In genomic region chr22:39144101-39144815, GRCh38 we compare ENCODE assay signal across 8 cellular contexts. TPM values are rescaled to one million over a fixed set of nuclear protein-coding genes. Genes with fewer than 3 reads are reported as not detected.
DNase-seq lines count a peak whose midpoint lies in the region; ATAC-seq, FAIRE-seq and TF ChIP-seq lines count a peak whose summit lies in the region.

No MANE protein-coding gene starts in this region.

- H2AFZ ChIP-seq in Loucy (ENCODE audit: low read length), result 0 out of 2 replicates have a peak overlapping the region, but pooled peaks have one; percentile 3

- no peaks in the 10 kb centered on the region for H3K9me3 ChIP-seq in Loucy (ENCODE audit: insufficient read depth, low read depth, low read length)
- no peaks in the 10 kb centered on the region for H3K9me3 ChIP-seq in pancreas

- peak overlapping the region in 3 of 4 donors; percentile 16 to 96 (median 89) for H3K27ac ChIP-seq in pancreas

- 12 to 21% methylated on average over 22 of the region's 22 CpGs for WGBS in pancreas, 2 donors

- peak; percentile 35 for ATAC-seq in GM18909 (IDR thresholded peaks at IDR 0.05; ENCODE audit: poor library complexity, unreplicated experiment)
- ATAC-seq in pancreas, result peak in 3 of 4 donors; percentile 6 to 50 (median 20)
- no peak for ATAC-seq in left lobe of liver
- ATAC-seq in HG02852 (IDR thresholded peaks at IDR 0.05; ENCODE audit: unreplicated experiment), result no peak

- FAIRE-seq in pancreas (lab: Jason Lieb, UNC), result no peak

- H3K4me1 ChIP-seq in Loucy (ENCODE audit: insufficient read depth, low read length, poor library complexity, severe bottlenecking) (peaks cover 20% of the 10 kb centered on the region), pancreas (peaks cover 10 to 16% (median 11%) of the 10 kb centered on the region in 3 donors)

- no peaks in the 10 kb centered on the region for H3F3A ChIP-seq in Loucy (ENCODE audit: low read depth)

- TF ChIP-seq CTCF in Loucy (conservative IDR thresholded peaks at IDR 0.05; ENCODE audit: low read length) (no peak), pancreas (IDR thresholded peaks at IDR 0.05) (no peak)

- H3K27me3 ChIP-seq in Loucy (ENCODE audit: insufficient read depth, low read length, poor library complexity, severe bottlenecking), result no peaks in the 10 kb centered on the region
- no peaks in the 10 kb centered on the region for H3K27me3 ChIP-seq in pancreas

- H3K4me3 ChIP-seq in Loucy (ENCODE audit: low read length, poor library complexity, severe bottlenecking) (peak overlapping the region; percentile 95), pancreas (peak overlapping the region; percentile 56 to 95 (median 88))

- DNase-seq in AG08395 (ENCODE audit: low spot score) (peak; percentile 62), activated T-helper 1 cell treated with Interleukin-2 at 50 U/mL for 16 hours (ENCODE audit: low read depth) (peak; percentile 31), fibroblast of peridontal ligament (ENCODE audit: extremely low read depth) (peak; percentile 58), pancreas (peak in 5 of 6 donors; percentile 45 to 71 (median 62)), left lobe of liver (ENCODE audit: low spot score) (no peak)

- no peaks in the 10 kb centered on the region for H4K20me1 ChIP-seq in Loucy (ENCODE audit: insufficient read depth, low read length, poor library complexity, severe bottlenecking)

- no peaks in the 10 kb centered on the region for H3K36me3 ChIP-seq in Loucy (ENCODE audit: insufficient read depth, low read length)
- H3K36me3 ChIP-seq in pancreas, result no peaks in the 10 kb centered on the region

- intact Hi-C loops in pancreas (cut with DNase I), result no loop called here

- peak overlapping the region; percentile 90 for H3K9ac ChIP-seq in Loucy (ENCODE audit: low read depth, low read length, poor library complexity, severe bottlenecking)

- no peaks in the 10 kb centered on the region for H3K9me2 ChIP-seq in Loucy (replicated peaks; ENCODE audit: low read depth, low read length)

- H3K79me2 ChIP-seq in Loucy (ENCODE audit: insufficient read depth, low read length), result no peaks in the 10 kb centered on the region

- peak overlapping the region; percentile 99 for H3K4me2 ChIP-seq in Loucy (ENCODE audit: low read depth, low read length, poor library complexity, severe bottlenecking)

RNA-seq across cellular contexts. Expression of gene CBX7, which starts 8.2 kb away (rescaled TPM):
- total RNA-seq in pancreas, result 10 to 100 TPM; 17.2 to 28.8 (median 22.3) TPM
- polyA plus RNA-seq in pancreas, result 10 to 100 TPM; 28.7 to 44.0 TPM
- 15.7 TPM for total RNA-seq in left lobe of liver

RNA-seq across cellular contexts. Expression of gene APOBEC3H, which starts 47.2 kb away (rescaled TPM):
- under 1 TPM in 2 of 6 donors, not detected in 4; 0.17 to 0.21 TPM for total RNA-seq in pancreas
- under 1 TPM; 0.14 to 0.15 TPM for polyA plus RNA-seq in pancreas
- not detected for total RNA-seq in left lobe of liver

Comparison
In these comparisons a context has a peak if more than half of its experiments do, and no peak if none do; other contexts are left out.
1. ATAC-seq: peak in GM18909 (single experiment) and pancreas (3 of 4); none in left lobe of liver (single experiment) and HG02852 (single experiment).